In the genomic region with DNA sequence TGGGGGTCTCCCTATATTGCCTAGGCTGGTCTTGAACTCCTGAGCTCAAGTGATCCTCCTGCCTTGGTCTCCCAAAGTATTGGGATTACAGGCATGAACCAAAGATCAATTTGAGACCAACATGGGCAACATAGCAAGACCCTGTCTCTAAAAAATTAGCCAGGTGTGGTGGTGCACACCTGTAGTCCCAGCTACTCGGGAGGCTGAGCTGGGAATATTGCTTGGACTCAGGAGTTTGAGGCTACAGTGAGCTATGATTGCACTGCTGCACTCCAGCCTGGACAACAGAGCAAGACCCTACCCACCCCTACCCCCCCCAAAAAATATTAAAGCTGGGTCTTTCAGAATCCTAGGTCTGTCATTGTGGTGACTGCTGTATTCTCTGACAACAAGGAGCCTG, we compare ENCODE assay signal across 5 cellular contexts. TPM values are rescaled to one million over a fixed set of nuclear protein-coding genes. Genes with fewer than 3 reads are reported as not detected.
DNase-seq lines count a peak whose midpoint lies in the region; ATAC-seq, FAIRE-seq and TF ChIP-seq lines count a peak whose summit lies in the region.
"Not testable (repeated sequence)": the region's sequence is repeated elsewhere in the genome, so short reads cannot be mapped to it uniquely, and the experiment has no call there.

No MANE protein-coding gene starts in this region.

- TF ChIP-seq CTCF in HEK293 (tag by site-specific recombination; IDR thresholded peaks at IDR 0.05); K562 (IDR thresholded peaks at IDR 0.05 in 2 of 3, conservative IDR thresholded peaks at IDR 0.05 in 1 of 3; ENCODE audit: insufficient read depth in 2 of 3, low read depth in 1 of 3, low read length in 3 of 3); dorsolateral prefrontal cortex (IDR thresholded peaks at IDR 0.05 in 54 of 56, conservative IDR thresholded peaks at IDR 0.05 in 2 of 56; ENCODE audit: low read depth in 1 of 56, partially characterized antibody in 56 of 56); HepG2 (CRISPR knock-in tag; IDR thresholded peaks at IDR 0.05): not testable (repeated sequence)

- H3K27ac ChIP-seq in HEK293 (ENCODE audit: extremely low read depth, low read depth, low read length); K562 (ENCODE audit: extremely low read depth, low read depth, low read length); HepG2 (ENCODE audit: extremely low read length, insufficient read depth, low read length): not testable (repeated sequence)
- peak overlapping the region in 52 of 59 donors; percentile 10 to 100 (median 98) for H3K27ac ChIP-seq in dorsolateral prefrontal cortex
- H3K27ac ChIP-seq in temporal lobe (ENCODE audit: low read depth, low read length), result peak overlapping the region; percentile 99

- not testable (repeated sequence) for FAIRE-seq in K562 (lab: Jason Lieb, UNC); HepG2 (lab: Jason Lieb, UNC)

- H3K9me1 ChIP-seq in K562 (ENCODE audit: control insufficient read depth, insufficient read depth, low read length), result not testable (repeated sequence)

- H4K20me1 ChIP-seq in K562 (replicated peaks; ENCODE audit: control insufficient read depth, insufficient read depth, low read length); HepG2 (ENCODE audit: insufficient read depth, low read length): not testable (repeated sequence)

- BruUV-seq in K562 (replicated peaks; lab: Mats Ljungman, UMichigan); HepG2 (replicated peaks; lab: Mats Ljungman, UMichigan): not testable (repeated sequence)

- not testable (repeated sequence) for ATAC-seq in K562, HepG2

- not testable (repeated sequence) for DNase-seq in K562 (ENCODE audit: extremely low read depth in 1 of 4, low spot score in 3 of 4); dorsolateral prefrontal cortex; HepG2 (ENCODE audit: low spot score)

- TF ChIP-seq POLR2A in K562 (conservative IDR thresholded peaks at IDR 0.05); HepG2 (IDR thresholded peaks at IDR 0.05; ENCODE audit: insufficient read depth in 1 of 2, low read depth in 2 of 2, low read length in 2 of 2): not testable (repeated sequence)

- not testable (repeated sequence) for H3K4me2 ChIP-seq in K562 (ENCODE audit: insufficient read depth, low read length); HepG2 (ENCODE audit: low read depth, low read length)

- not testable (repeated sequence) for H3K36me3 ChIP-seq in HEK293 (ENCODE audit: control insufficient read depth in 2 of 2, insufficient read depth in 1 of 2, low read length in 2 of 2); K562 (ENCODE audit: control insufficient read depth, insufficient read depth, low read length); HepG2 (replicated peaks in 1 of 2; ENCODE audit: control insufficient read depth in 1 of 2, insufficient read depth in 2 of 2, low read length in 2 of 2)

- H3K27me3 ChIP-seq in K562 (ENCODE audit: control insufficient read depth in 2 of 2, insufficient read depth in 2 of 2, low read length in 2 of 2), result peaks cover 5 to 47% of the 10 kb centered on the region in 2 experiments; a peak in 3 of 5 replicates
- not testable (repeated sequence) for H3K27me3 ChIP-seq in dorsolateral prefrontal cortex
- H3K27me3 ChIP-seq in HepG2 (ENCODE audit: control insufficient read depth in 1 of 2, insufficient read depth in 2 of 2, low read length in 2 of 2), result peaks cover 13 to 70% of the 10 kb centered on the region in 2 experiments

- 0% methylated on average over 1 of the region's 1 CpG for WGBS in K562 (ENCODE audit: insufficient coverage, low coverage, missing lambda C conversion rate)
- 0% methylated on average over 1 of the region's 1 CpG for WGBS in HepG2 (ENCODE audit: low lambda C conversion rate)

- CTCF ChIA-PET in HEK293 (lab: Yijun Ruan, JAX), result interaction anchor here (0.6 to 1.6 kb wide), 8 partner anchors 13 to 225 kb away, joined by 3 to 11 read pairs (median 3); no protein-coding TSS in a partner anchor
- CTCF ChIA-PET in K562 (lab: Yijun Ruan, JAX; ENCODE audit: low intra/inter-chr PET ratio); HepG2 (lab: Yijun Ruan, JAX; ENCODE audit: low intra/inter-chr PET ratio, low total read pairs): not testable (repeated sequence)

- H3K79me2 ChIP-seq in K562 (ENCODE audit: control insufficient read depth, insufficient read depth, low read length); HepG2 (ENCODE audit: insufficient read depth, low read length): not testable (repeated sequence)

- not testable (repeated sequence) for H3K9me3 ChIP-seq in HEK293 (ENCODE audit: control insufficient read depth, insufficient read depth, low read depth, low read length); K562 (replicated peaks; ENCODE audit: control insufficient read depth, insufficient read depth, low read depth, low read length); HepG2 (ENCODE audit: low read length)

- POLR2A ChIA-PET in HEK293 (lab: Yijun Ruan, JAX); K562 (lab: Yijun Ruan, JAX); HepG2 (lab: Yijun Ruan, JAX): not testable (repeated sequence)

- TF ChIP-seq EP300 in K562 (IDR thresholded peaks at IDR 0.05; ENCODE audit: low read length); HepG2 (IDR thresholded peaks at IDR 0.05; ENCODE audit: low read depth in 2 of 2, low read length in 2 of 2); HepG2 (CRISPR knock-in tag; IDR thresholded peaks at IDR 0.05; ENCODE audit: borderline replicate concordance): not testable (repeated sequence)

- in situ Hi-C loops in K562 (cut with MboI), result loop anchor here (10.0 kb wide), 1 partner anchor 137 kb away; no protein-coding TSS in a partner anchor
- in situ Hi-C loops in HepG2 (cut with HindIII; ENCODE audit: extremely low pct_ligation_motif_present, low pct_unique_long_range_greater_than_20kb), result not testable (repeated sequence)

- intact Hi-C loops in K562 (cut with micrococcal nuclease); dorsolateral prefrontal cortex (cut with DNase I); HepG2 (cut with micrococcal nuclease; ENCODE audit: unreplicated experiment): not testable (repeated sequence)

- not testable (repeated sequence) for H3K4me3 ChIP-seq in HEK293 (ENCODE audit: low read depth, low read length); K562; dorsolateral prefrontal cortex; HepG2 (replicated peaks in 1 of 3; ENCODE audit: insufficient read depth in 1 of 3, low read depth in 2 of 3, low read length in 3 of 3)

- H3K4me1 ChIP-seq in HEK293 (ENCODE audit: control insufficient read depth, insufficient read depth, low read length); K562 (replicated peaks in 1 of 2; ENCODE audit: control insufficient read depth in 2 of 2, insufficient read depth in 2 of 2, low read length in 2 of 2); HepG2 (ENCODE audit: insufficient read depth, low read length): not testable (repeated sequence)

- H2AFZ ChIP-seq in K562 (ENCODE audit: low read depth, low read length); HepG2 (ENCODE audit: low read length): not testable (repeated sequence)

- TF ChIP-seq RAD21 in K562 (CRISPR knock-in tag; conservative IDR thresholded peaks at IDR 0.05 in 1 of 2, IDR thresholded peaks at IDR 0.05 in 1 of 2); HepG2 (CRISPR knock-in tag; IDR thresholded peaks at IDR 0.05): not testable (repeated sequence)

- not testable (repeated sequence) for H3K9ac ChIP-seq in K562 (ENCODE audit: insufficient read depth in 1 of 2, low read depth in 2 of 2, low read length in 2 of 2); HepG2 (ENCODE audit: insufficient read depth, low read depth, low read length)

RNA-seq across cellular contexts. Expression of gene ARHGAP23, which starts 9.0 kb away (rescaled TPM):
- 5.4 and 10.3 TPM in 2 replicates for total RNA-seq in K562 (2011; cell fraction: chromatin; rRNA removed; ENCODE audit: low replicate concordance)
- total RNA-seq in K562 (2011; cell fraction: nucleolus; rRNA removed), result 3.6 and 6.0 TPM in 2 replicates
- total RNA-seq in K562 (2011; cell fraction: nucleoplasm; rRNA removed), result 4.4 and 6.6 TPM in 2 replicates
- total RNA-seq in K562 (2014; rRNA removed) (0.33 and 0.86 TPM in 2 replicates), K562 (2014; rRNA removed; fragmentation: Illumina TruSeq; extraction: Trizol) (0.06 and 0.25 TPM in 2 replicates), K562 (2015; rRNA removed; fragmentation: Illumina TruSeq; extraction: Trizol) (0.29 and 0.57 TPM in 2 replicates), K562 (2021) (1.4 and 2.7 TPM in 2 replicates), dorsolateral prefrontal cortex (100 to 1,000 TPM in 109 of 120 experiments, 10 to 100 TPM in 11; 93.2 to 496 (median 159) TPM), HepG2 (2016; rRNA removed; fragmentation: Illumina TruSeq; extraction: Trizol) (not detected in 2 replicates), temporal lobe (82.4 TPM)
- polyA plus RNA-seq in K562 (2011; rRNA removed) (0.12 and 0.71 TPM in 2 replicates), K562 (2014; fragmentation: Illumina TruSeq; extraction: Trizol) (0.68 and 0.70 TPM in 2 replicates), K562 (2014; fragmentation: Nextera tagmentation; extraction: Ambion mirVana) (under 1 TPM; 0.01 to 0.03 TPM), K562 (2014; rRNA removed) (0.69 and 1.6 TPM in 2 replicates), HepG2 (2011; rRNA removed) (0.03 TPM in 2 replicates)
- polyA plus RNA-seq in K562 (2011; cell fraction: cytosol; rRNA removed), result 0.10 and 1.00 TPM in 2 replicates
- polyA plus RNA-seq in K562 (2011; cell fraction: nucleus; rRNA removed), result 0.80 and 2.2 TPM in 2 replicates
- polyA plus RNA-seq in K562 (2012), result 0.52 and 0.68 TPM in 2 replicates
- polyA minus RNA-seq in K562 (2011; rRNA and poly(A)+ RNA removed), result 0.24 and 1.6 TPM in 2 replicates
- polyA minus RNA-seq in K562 (2011; cell fraction: cytosol; rRNA and poly(A)+ RNA removed), result 0.18 and 1.4 TPM in 2 replicates
- polyA minus RNA-seq in K562 (2011; cell fraction: nucleus; rRNA and poly(A)+ RNA removed), result 1.7 and 3.0 TPM in 2 replicates
- not detected in 2 replicates for total RNA-seq in HepG2 (2016; cell fraction: cytosol; rRNA removed; fragmentation: Illumina TruSeq; extraction: Trizol; ENCODE audit: low read depth)
- 0.22 TPM in 1 of 2 replicates, not detected in the other for total RNA-seq in HepG2 (2016; cell fraction: insoluble cytoplasmic fraction; rRNA removed; fragmentation: Illumina TruSeq; extraction: Trizol)
- total RNA-seq in HepG2 (2016; cell fraction: membrane; rRNA removed; fragmentation: Illumina TruSeq; extraction: Trizol), result not detected in 2 replicates
- total RNA-seq in HepG2 (2016; cell fraction: nucleus; rRNA removed; fragmentation: Illumina TruSeq; extraction: Trizol), result 0.96 TPM in 1 of 2 replicates, not detected in the other
- polyA plus RNA-seq in HepG2 (2011; cell fraction: cytosol; rRNA removed), result 0.03 and 0.14 TPM in 2 replicates
- polyA plus RNA-seq in HepG2 (2011; cell fraction: nucleus; rRNA removed), result 0.28 and 0.32 TPM in 2 replicates
- 0.08 and 0.20 TPM in 2 replicates for polyA plus RNA-seq in HepG2 (2012)
- polyA plus RNA-seq in HepG2 (2016; cell fraction: cytosol; fragmentation: Illumina TruSeq; extraction: Trizol; ENCODE audit: low read depth), result 0.18 TPM in 1 of 2 replicates, not detected in the other
- polyA plus RNA-seq in HepG2 (2016; cell fraction: insoluble cytoplasmic fraction; fragmentation: Illumina TruSeq; extraction: Trizol; ENCODE audit: low read depth), result 0.04 TPM in 1 of 2 replicates, not detected in the other
- polyA plus RNA-seq in HepG2 (2016; cell fraction: membrane; fragmentation: Illumina TruSeq; extraction: Trizol; ENCODE audit: low read depth), result not detected in 2 replicates
- polyA plus RNA-seq in HepG2 (2016; cell fraction: nucleus; fragmentation: Illumina TruSeq; extraction: Trizol; ENCODE audit: insufficient read depth, low read depth), result 0.15 and 0.55 TPM in 2 replicates
- polyA minus RNA-seq in HepG2 (2011; rRNA and poly(A)+ RNA removed; ENCODE audit: low replicate concordance), result 41.8 TPM in 1 of 2 replicates, not detected in the other
- 0.20 TPM in 1 of 2 replicates, not detected in the other for polyA minus RNA-seq in HepG2 (2011; cell fraction: cytosol; rRNA and poly(A)+ RNA removed)
- 0.39 TPM in 1 of 2 replicates, not detected in the other for polyA minus RNA-seq in HepG2 (2011; cell fraction: nucleus; rRNA and poly(A)+ RNA removed)
